In genomic region chr5:43041131-43041668, GRCh38 we compare ENCODE assay signal across 8 cellular contexts.
A peak's percentile ranks its signal among the peaks of the same experiment; 100 is the strongest.
DNase-seq lines count a peak whose midpoint lies in the region; ATAC-seq, FAIRE-seq and TF ChIP-seq lines count a peak whose summit lies in the region.

No MANE protein-coding gene starts in this region.

- no peaks in the 10 kb centered on the region for H3K9me3 Mint-ChIP-seq in nephron

- H3K79me2 ChIP-seq in KMS-11 (ENCODE audit: insufficient read depth, low read depth) = no peaks in the 10 kb centered on the region; the same call in 1 of the 2 replicates

- ATAC-seq in GM21529 (IDR thresholded peaks at IDR 0.05; ENCODE audit: unreplicated experiment) = no peak

- FAIRE-seq in urothelium cell line (lab: Jason Lieb, UNC) = no peak

- peak overlapping the region; percentile 80 to 98 (median 95) for H3K4me2 ChIP-seq in BLaER1 treated with 17β-estradiol and CSF1 and Interleukin-3, amounts not matched to agents 10 nM and 100 nM
- peak overlapping the region; percentile 96 for H3K4me2 ChIP-seq in KMS-11

- TF ChIP-seq CTCF in KMS-11 (conservative IDR thresholded peaks at IDR 0.05; ENCODE audit: low read depth, low read length) = no peak
- TF ChIP-seq CTCF in nephron (IDR thresholded peaks at IDR 0.05; ENCODE audit: unreplicated experiment in 3 of 3) = no peak

- H3K4me1 ChIP-seq in BLaER1 treated with 17β-estradiol and CSF1 and Interleukin-3, amounts not matched to agents 10 nM and 100 nM = peaks cover 24 to 41% (median 35%) of the 10 kb centered on the region in 10 experiments
- H3K4me1 ChIP-seq in KMS-11 (ENCODE audit: low read depth, poor library complexity, severe bottlenecking) = peaks cover 16% of the 10 kb centered on the region

- H2AFZ ChIP-seq in KMS-11 (ENCODE audit: low read depth) = peak overlapping the region; percentile 53

- no peaks in the 10 kb centered on the region for H3K9me3 ChIP-seq in BLaER1 treated with 17β-estradiol and CSF1 and Interleukin-3, amounts not matched to agents 10 nM and 100 nM (replicated peaks in 1 of 11)

- peaks cover 93% of the 10 kb centered on the region for H3K27me3 Mint-ChIP-seq in nephron (ENCODE audit: low read depth)

- H3K27ac ChIP-seq in BLaER1 treated with 17β-estradiol and CSF1 and Interleukin-3, amounts not matched to agents 10 nM and 100 nM = peak overlapping the region; percentile 89 to 99 (median 97)
- H3K27ac ChIP-seq in KMS-11 (peak overlapping the region; percentile 99), epithelial cell of prostate (peak overlapping the region; percentile 74)

- no peak overlapping the region for H3K27ac Mint-ChIP-seq in nephron

- peaks cover 49% of the 10 kb centered on the region for H3K4me1 Mint-ChIP-seq in nephron

- peak overlapping the region; percentile 87 to 99 (median 93) for H3K9ac ChIP-seq in BLaER1 treated with 17β-estradiol and CSF1 and Interleukin-3, amounts not matched to agents 10 nM and 100 nM
- H3K9ac ChIP-seq in KMS-11 = peak overlapping the region; percentile 97

- H3K36me3 Mint-ChIP-seq in nephron (ENCODE audit: low read depth) = no peaks in the 10 kb centered on the region

- peaks cover 0 to 15% (median 6%) of the 10 kb centered on the region in 11 experiments; a peak in 8 of 22 replicates for H4K20me1 ChIP-seq in BLaER1 treated with 17β-estradiol and CSF1 and Interleukin-3, amounts not matched to agents 10 nM and 100 nM
- H4K20me1 ChIP-seq in KMS-11 (ENCODE audit: insufficient read depth) = no peaks in the 10 kb centered on the region

- peak overlapping the region; percentile 64 to 78 (median 72) for H3K4me3 ChIP-seq in BLaER1 treated with 17β-estradiol and CSF1 and Interleukin-3, amounts not matched to agents 10 nM and 100 nM
- H3K4me3 ChIP-seq in KMS-11 (IDR thresholded peaks at IDR 0.05; ENCODE audit: insufficient read depth, low read depth, low read length) = no peak overlapping the region

- peak overlapping the region; percentile 79 to 87 (median 82) for H3K4me3 Mint-ChIP-seq in nephron

- peaks cover 0 to 6% (median 0%) of the 10 kb centered on the region in 11 experiments; a peak in 5 of 22 replicates for H3K36me3 ChIP-seq in BLaER1 treated with 17β-estradiol and CSF1 and Interleukin-3, amounts not matched to agents 10 nM and 100 nM
- no peaks in the 10 kb centered on the region for H3K36me3 ChIP-seq in KMS-11 (ENCODE audit: insufficient read depth)

- DNase-seq in activated CD4-positive, alpha-beta T cell treated with anti-CD3 and anti-CD28 coated beads for 48 hours = peak; percentile 42
- DNase-seq in epithelial cell of prostate (ENCODE audit: low read depth, low spot score) = no peak
- DNase-seq in urothelium cell line (ENCODE audit: low spot score) = no peak
- no peak for DNase-seq in AML-193 (lab: John Stamatoyannopoulos, UW)

- no peaks in the 10 kb centered on the region for H3K27me3 ChIP-seq in BLaER1 treated with 17β-estradiol and CSF1 and Interleukin-3, amounts not matched to agents 10 nM and 100 nM
- H3K27me3 ChIP-seq in KMS-11 (ENCODE audit: insufficient read depth, low read depth) = no peaks in the 10 kb centered on the region
